In genomic region chr2:76813084-76813483, GRCh38 we compare ENCODE assay signal across 11 cellular contexts.
"Had no signal": no experiment of that assay in that cellular context is flagged by ENCODE, and none has a peak within 500 bp of the region (broad histone marks: within the 10 kb centered on the region; RNA-seq: fewer than 3 reads in every experiment).

No MANE protein-coding gene starts in this region.

- H3K36me3 ChIP-seq: adrenal gland, ascending aorta, brain microvascular endothelial cell, breast epithelium, cardiac muscle cell had no signal

- H3K4me3 ChIP-seq: adrenal gland, ascending aorta, body of pancreas, breast epithelium, cardiac muscle cell had no signal

- H3K27ac ChIP-seq: adrenal gland, ascending aorta, body of pancreas, brain microvascular endothelial cell, breast epithelium, cardiac muscle cell had no signal

- H3K27me3 ChIP-seq: adrenal gland, ascending aorta, body of pancreas, brain microvascular endothelial cell, breast epithelium, cardiac muscle cell had no signal

- ATAC-seq: activated naive CD4-positive, alpha-beta T cell treated with anti-CD3 and anti-CD28 coated beads, Interleukin-2, amount 50 U/mL, for 72 hours; activated naive CD8-positive, alpha-beta T cell treated with anti-CD3 and anti-CD28 coated beads, Interleukin-2, amount 50 U/mL, for 24 hours; activated T-cell treated with anti-CD3 and anti-CD28 coated beads, Interleukin-2, amount 50 U/mL, for 4 hours; activated T-cell treated with anti-CD3 and anti-CD28 coated beads, Interleukin-2, amount 50 U/mL, for 72 hours; activated T-helper 17 cell treated with anti-CD3 and anti-CD28 coated beads, Interleukin-2, amount 50 U/mL, for 72 hours; body of pancreas had no signal

- H3K9me3 ChIP-seq: adrenal gland, ascending aorta, body of pancreas, breast epithelium had no signal
